Comparison of ENCODE assay signal across 1 cellular context in the genomic region with DNA sequence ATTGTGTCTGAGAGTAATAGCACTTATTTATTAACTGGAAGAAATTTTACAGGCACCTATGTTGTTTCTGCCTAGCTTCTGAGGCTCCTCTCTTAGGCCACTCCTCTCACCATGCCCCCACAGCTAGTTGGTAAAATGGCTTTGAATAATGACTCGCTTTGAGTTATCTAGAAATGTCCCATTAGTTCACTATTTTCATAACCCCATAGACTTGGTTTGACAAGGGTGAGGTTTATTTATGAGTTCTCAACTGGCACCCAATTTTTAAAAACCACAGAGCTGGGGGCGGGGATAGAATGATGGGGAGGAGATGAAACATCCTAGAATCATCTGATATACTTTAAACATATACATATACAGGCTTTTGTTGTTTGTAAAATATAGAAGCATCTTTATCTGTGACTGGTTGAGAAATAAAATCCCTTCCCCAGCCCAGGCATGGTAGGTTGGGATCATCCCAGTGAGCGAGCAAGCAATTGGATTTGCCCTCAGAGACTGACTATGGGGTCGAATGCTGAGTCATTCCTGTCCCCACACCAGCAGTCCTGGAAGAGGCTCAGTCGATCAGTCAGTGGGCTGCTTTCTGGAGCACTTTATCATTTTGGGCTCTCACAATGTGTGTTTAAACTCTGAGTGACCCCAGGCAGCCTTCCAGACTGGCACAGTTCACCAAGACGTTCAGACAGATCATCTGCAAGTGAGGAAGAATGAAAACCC.
TF ChIP-seq lines count a peak whose summit lies in the region.

No MANE protein-coding gene starts in this region.

TF ChIP-seq in HCT116, 20 proteins besides CTCF, POLR2A, EP300 and RAD21 (continued from another document):
- TF ChIP-seq, protein P1, sequence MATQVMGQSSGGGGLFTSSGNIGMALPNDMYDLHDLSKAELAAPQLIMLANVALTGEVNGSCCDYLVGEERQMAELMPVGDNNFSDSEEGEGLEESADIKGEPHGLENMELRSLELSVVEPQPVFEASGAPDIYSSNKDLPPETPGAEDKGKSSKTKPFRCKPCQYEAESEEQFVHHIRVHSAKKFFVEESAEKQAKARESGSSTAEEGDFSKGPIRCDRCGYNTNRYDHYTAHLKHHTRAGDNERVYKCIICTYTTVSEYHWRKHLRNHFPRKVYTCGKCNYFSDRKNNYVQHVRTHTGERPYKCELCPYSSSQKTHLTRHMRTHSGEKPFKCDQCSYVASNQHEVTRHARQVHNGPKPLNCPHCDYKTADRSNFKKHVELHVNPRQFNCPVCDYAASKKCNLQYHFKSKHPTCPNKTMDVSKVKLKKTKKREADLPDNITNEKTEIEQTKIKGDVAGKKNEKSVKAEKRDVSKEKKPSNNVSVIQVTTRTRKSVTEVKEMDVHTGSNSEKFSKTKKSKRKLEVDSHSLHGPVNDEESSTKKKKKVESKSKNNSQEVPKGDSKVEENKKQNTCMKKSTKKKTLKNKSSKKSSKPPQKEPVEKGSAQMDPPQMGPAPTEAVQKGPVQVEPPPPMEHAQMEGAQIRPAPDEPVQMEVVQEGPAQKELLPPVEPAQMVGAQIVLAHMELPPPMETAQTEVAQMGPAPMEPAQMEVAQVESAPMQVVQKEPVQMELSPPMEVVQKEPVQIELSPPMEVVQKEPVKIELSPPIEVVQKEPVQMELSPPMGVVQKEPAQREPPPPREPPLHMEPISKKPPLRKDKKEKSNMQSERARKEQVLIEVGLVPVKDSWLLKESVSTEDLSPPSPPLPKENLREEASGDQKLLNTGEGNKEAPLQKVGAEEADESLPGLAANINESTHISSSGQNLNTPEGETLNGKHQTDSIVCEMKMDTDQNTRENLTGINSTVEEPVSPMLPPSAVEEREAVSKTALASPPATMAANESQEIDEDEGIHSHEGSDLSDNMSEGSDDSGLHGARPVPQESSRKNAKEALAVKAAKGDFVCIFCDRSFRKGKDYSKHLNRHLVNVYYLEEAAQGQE (IDR thresholded peaks at IDR 0.05; ENCODE audit: low read depth): no peak
- TF ChIP-seq ELF1 (IDR thresholded peaks at IDR 0.05; ENCODE audit: borderline replicate concordance, low read depth): no peak
- TF ChIP-seq, protein P2, sequence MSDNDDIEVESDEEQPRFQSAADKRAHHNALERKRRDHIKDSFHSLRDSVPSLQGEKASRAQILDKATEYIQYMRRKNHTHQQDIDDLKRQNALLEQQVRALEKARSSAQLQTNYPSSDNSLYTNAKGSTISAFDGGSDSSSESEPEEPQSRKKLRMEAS (IDR thresholded peaks at IDR 0.05): no peak
- TF ChIP-seq EGR1 (IDR thresholded peaks at IDR 0.05; ENCODE audit: low read depth): no peak
